In genomic region chr2:237495521-237496117, GRCh38 we compare ENCODE assay signal across 17 cellular contexts. TPM values are rescaled to one million over a fixed set of nuclear protein-coding genes. Genes with fewer than 3 reads are reported as not detected.
DNase-seq lines count a peak whose midpoint lies in the region; ATAC-seq and TF ChIP-seq lines count a peak whose summit lies in the region.
"Had no signal": no experiment of that assay in that cellular context is flagged by ENCODE, and none has a peak within 500 bp of the region (broad histone marks: within the 10 kb centered on the region; RNA-seq: fewer than 3 reads in every experiment).

No MANE protein-coding gene starts in this region.

- peaks cover 24% of the 10 kb centered on the region for H3K27me3 Mint-ChIP-seq in activated CD8-positive, alpha-beta T cell treated with anti-CD3 and anti-CD28 coated beads for 36 hours
- peaks cover 5% of the 10 kb centered on the region for H3K27me3 Mint-ChIP-seq in glutamatergic neuron (ENCODE audit: unreplicated experiment)

- H3K4me1 ChIP-seq in BLaER1 (peaks cover 33% of the 10 kb centered on the region), mucosa of stomach (ENCODE audit: control insufficient read depth, insufficient read depth, low read length) (peaks cover 89% of the 10 kb centered on the region), stomach (peaks cover 11 to 79% (median 54%) of the 10 kb centered on the region in 4 donors), left lung (peaks cover 4 to 11% of the 10 kb centered on the region in 2 donors)

- peak overlapping the region; percentile 71 for H3K4me2 ChIP-seq in BLaER1

- POLR2A ChIA-PET in activated CD8-positive, alpha-beta T cell treated with anti-CD3 and anti-CD28 coated beads for 36 hours (lab: Charles Lee): no interaction called here

- TF ChIP-seq CTCF in VCaP (conservative IDR thresholded peaks at IDR 0.05) (no peak), stomach (IDR thresholded peaks at IDR 0.05) (no peak), left lung (IDR thresholded peaks at IDR 0.05) (no peak), glutamatergic neuron (IDR thresholded peaks at IDR 0.05; ENCODE audit: partially characterized antibody, unreplicated experiment) (no peak)
- no peak for TF ChIP-seq CTCF in activated CD8-positive, alpha-beta T cell treated with anti-CD3 and anti-CD28 coated beads for 36 hours (IDR thresholded peaks at IDR 0.05)

- H3K27ac ChIP-seq in BLaER1 (peak overlapping the region; percentile 79), VCaP (peak overlapping the region; percentile 37; the same call in 1 of the 2 replicates), stomach (peak overlapping the region; percentile 20 to 94 (median 82)), left lung (no peak overlapping the region)

- H3K4me3 Mint-ChIP-seq in activated CD8-positive, alpha-beta T cell treated with anti-CD3 and anti-CD28 coated beads for 36 hours: no peak overlapping the region
- no peak overlapping the region for H3K4me3 Mint-ChIP-seq in glutamatergic neuron (ENCODE audit: unreplicated experiment)

- peaks cover 5% of the 10 kb centered on the region for H3K36me3 Mint-ChIP-seq in activated CD8-positive, alpha-beta T cell treated with anti-CD3 and anti-CD28 coated beads for 36 hours (ENCODE audit: low read depth)
- peaks cover 24% of the 10 kb centered on the region for H3K36me3 Mint-ChIP-seq in glutamatergic neuron (ENCODE audit: unreplicated experiment)

- WGBS in stomach, 5 donors: 84 to 90% (median 86%) methylated on average over 21 of the region's 21 CpGs

- intact Hi-C loops in stomach (cut with DNase I; ENCODE audit: low total_unique reads): no loop called here
- intact Hi-C loops in left lung (cut with DNase I): no loop called here
- intact Hi-C loops in activated CD8-positive, alpha-beta T cell treated with anti-CD3 and anti-CD28 coated beads for 36 hours (cut with micrococcal nuclease): no loop called here

- TF ChIP-seq POLR2A in stomach (IDR thresholded peaks at IDR 0.05): no peak

- H3K4me1 Mint-ChIP-seq in activated CD8-positive, alpha-beta T cell treated with anti-CD3 and anti-CD28 coated beads for 36 hours (ENCODE audit: low read depth): no peaks in the 10 kb centered on the region
- H3K4me1 Mint-ChIP-seq in glutamatergic neuron (ENCODE audit: low read depth, unreplicated experiment): peaks cover 12% of the 10 kb centered on the region

- no peak for TF ChIP-seq EP300 in stomach (IDR thresholded peaks at IDR 0.05)

- H3K36me3 ChIP-seq in BLaER1: no peaks in the 10 kb centered on the region
- H3K36me3 ChIP-seq in mucosa of stomach (ENCODE audit: control insufficient read depth, insufficient read depth, low read length): peaks cover 75% of the 10 kb centered on the region
- H3K36me3 ChIP-seq in stomach: peaks cover 16 to 64% (median 43%) of the 10 kb centered on the region in 4 donors
- peaks cover 0 to 19% of the 10 kb centered on the region in 2 donors for H3K36me3 ChIP-seq in left lung
- H3K36me3 ChIP-seq: BE2C, MG63 had no signal

- CTCF ChIA-PET in activated CD8-positive, alpha-beta T cell treated with anti-CD3 and anti-CD28 coated beads for 36 hours (lab: Charles Lee): no interaction called here

- H3K27me3 ChIP-seq in BLaER1 (no peaks in the 10 kb centered on the region), mucosa of stomach (ENCODE audit: control insufficient read depth, insufficient read depth, low read length) (no peaks in the 10 kb centered on the region), stomach (peaks cover 0 to 16% (median 0%) of the 10 kb centered on the region in 3 donors), left lung (peaks cover 0 to 21% of the 10 kb centered on the region in 2 donors)
- H3K27me3 ChIP-seq: MG63 had no signal

- H3K9me3 ChIP-seq in BLaER1 (peaks cover 30% of the 10 kb centered on the region), mucosa of stomach (ENCODE audit: control insufficient read depth, low read length) (no peaks in the 10 kb centered on the region), stomach (peaks cover 11 to 20% (median 15%) of the 10 kb centered on the region in 4 donors), left lung (peaks cover 0 to 13% of the 10 kb centered on the region in 2 donors)

- no peak overlapping the region for H3K4me3 ChIP-seq in BLaER1
- H3K4me3 ChIP-seq in mucosa of stomach (ENCODE audit: low read length): no peak overlapping the region
- H3K4me3 ChIP-seq in stomach: no peak overlapping the region
- H3K4me3 ChIP-seq in left lung: no peak overlapping the region
- H3K4me3 ChIP-seq: MG63 had no signal

- H3K9me3 Mint-ChIP-seq in activated CD8-positive, alpha-beta T cell treated with anti-CD3 and anti-CD28 coated beads for 36 hours: peaks cover 21% of the 10 kb centered on the region
- H3K9me3 Mint-ChIP-seq in glutamatergic neuron (ENCODE audit: unreplicated experiment): peaks cover 10% of the 10 kb centered on the region

- ATAC-seq in left lung: no peak
- ATAC-seq in activated CD8-positive, alpha-beta T cell treated with anti-CD3 and anti-CD28 coated beads for 36 hours: no peak
- ATAC-seq: Panc1 had no signal

- H3K9ac ChIP-seq in BLaER1 (peak overlapping the region; percentile 69), mucosa of stomach (ENCODE audit: low read length) (peak overlapping the region; percentile 19)

- DNase-seq in stomach (no peak), left lung (no peak), glutamatergic neuron (no peak)
- no peak for DNase-seq in activated CD8-positive, alpha-beta T cell treated with anti-CD3 and anti-CD28 coated beads for 36 hours
- DNase-seq: BE2C, DMS 273 treated with DMSO at 0.1 percent for 48 hours, H7, MG63, NCI-H1092 treated with DMSO at 0.1 percent for 48 hours, NCI-H1694, NCI-H446 treated with DMSO at 0.1 percent for 48 hours, NCI-H748 treated with DMSO at 0.1 percent for 48 hours, Right ventricle myocardium superior had no signal

- H4K20me1 ChIP-seq in BLaER1: no peaks in the 10 kb centered on the region

- no peak overlapping the region for H3K27ac Mint-ChIP-seq in activated CD8-positive, alpha-beta T cell treated with anti-CD3 and anti-CD28 coated beads for 36 hours
- no peak overlapping the region for H3K27ac Mint-ChIP-seq in glutamatergic neuron (ENCODE audit: unreplicated experiment)

RNA-seq across cellular contexts. Expression of gene MLPH, which starts 8.6 kb away (rescaled TPM):
- total RNA-seq in stomach (100 to 1,000 TPM; 182 to 657 (median 436) TPM), left lung (100 to 1,000 TPM; 244 to 296 TPM), glutamatergic neuron (ENCODE audit: unreplicated experiment) (4.3 TPM)
- polyA plus RNA-seq in stomach: 100 to 1,000 TPM in 1 of 3 donors, 10 to 100 TPM in 2; 61.3 to 308 (median 72.6) TPM
- total RNA-seq in activated CD8-positive, alpha-beta T cell treated with anti-CD3 and anti-CD28 coated beads for 36 hours: not detected

Comparison
In these comparisons a context has a peak if more than half of its experiments do, and no peak if none do; other contexts are left out.
1. H3K27ac ChIP-seq: peak in BLaER1 (single experiment), VCaP (single experiment) and stomach (5 of 5); none in left lung (0 of 2).
2. RNA of gene MLPH, which starts 8.6 kb away (total RNA-seq): 182 to 657 TPM in stomach and 244 to 296 TPM in left lung; 4.3 TPM in glutamatergic neuron (single experiment) and not detected in activated CD8-positive, alpha-beta T cell treated with anti-CD3 and anti-CD28 coated beads for 36 hours; every median in the first group is over 10 times any median in the second.